17 cellular contexts compared by ENCODE assay signal in genomic region chr17:30326816-30327215, GRCh38. TPM values are rescaled to one million over a fixed set of nuclear protein-coding genes. Genes with fewer than 3 reads are reported as not detected.
"Had no signal": no experiment of that assay in that cellular context is flagged by ENCODE, and none has a peak within 500 bp of the region (broad histone marks: within the 10 kb centered on the region; RNA-seq: fewer than 3 reads in every experiment).

No MANE protein-coding gene starts in this region.

- H3K4me3 ChIP-seq: cardiac muscle cell, esophagus muscularis mucosa, right atrium auricular region, smooth muscle cell, tibial nerve, vagina had no signal

- H3K27ac ChIP-seq: cardiac muscle cell, esophagus muscularis mucosa, right atrium auricular region, tibial nerve, vagina had no signal

- FAIRE-seq: astrocyte had no signal

- H3K27me3 ChIP-seq: esophagus muscularis mucosa, right atrium auricular region, tibial nerve, vagina had no signal

- H3K36me3 ChIP-seq: cardiac muscle cell, esophagus muscularis mucosa, right atrium auricular region, tibial nerve, vagina had no signal

- DNase-seq: activated CD4-positive, alpha-beta memory T cell treated with anti-CD3 and anti-CD28 coated beads, Interleukin-2, amount 10 ng/mL, durations not matched to agents 7 days and 5 days; activated CD8-positive, alpha-beta memory T cell treated with anti-CD3 and anti-CD28 coated beads, Interleukin-2, amount 50 U/mL, for 4 hours; activated naive CD4-positive, alpha-beta T cell; activated T-cell treated with anti-CD3 and anti-CD28 coated beads, Interleukin-2, amount 50 U/mL, for 72 hours; glutamatergic neuron; immature natural killer cell; left cardiac atrium; mammary epithelial cell; natural killer cell had no signal

- H3K9me3 ChIP-seq: esophagus muscularis mucosa, right atrium auricular region, tibial nerve, vagina had no signal

- ATAC-seq: activated T-cell treated with anti-CD3 and anti-CD28 coated beads, Interleukin-2, amount 50 U/mL, for 72 hours; left cardiac atrium; natural killer cell; stimulated activated effector memory CD8-positive, alpha-beta T cell treated with anti-CD3 and anti-CD28 coated beads, Interleukin-12 subunit alpha, Interleukin-12 subunit beta, amount 100 ng/mL, for 72 hours had no signal

- H3K4me1 ChIP-seq: right atrium auricular region had no signal

RNA-seq across cellular contexts. Expression of gene TMIGD1, which starts 7.0 kb away (rescaled TPM):
- polyA plus RNA-seq: cardiac muscle cell, immature natural killer cell, mammary epithelial cell, smooth muscle cell had no signal
